In genomic region chr14:50060871-50061663, GRCh38 we compare ENCODE assay signal across 1 cellular context.
TF ChIP-seq lines count a peak whose summit lies in the region.

No MANE protein-coding gene starts in this region.

TF ChIP-seq in HepG2, 621 proteins besides CTCF, POLR2A, EP300 and RAD21 (continued from another document and continues in another):
- TF ChIP-seq NFAT5 (CRISPR knock-in tag; IDR thresholded peaks at IDR 0.05) (0 out of 2 replicates have a peak, but pooled peaks have one; percentile 20), ZNF766 (CRISPR knock-in tag; IDR thresholded peaks at IDR 0.05; ENCODE audit: borderline replicate concordance) (0 out of 2 replicates have a peak, but pooled peaks have one; percentile 28), ZNF501 (CRISPR knock-in tag; IDR thresholded peaks at IDR 0.05) (no peak), NCOA1 (CRISPR knock-in tag; IDR thresholded peaks at IDR 0.05) (no peak; the same call in 1 of the 2 replicates), FOXA1 (IDR thresholded peaks at IDR 0.05) (no peak), FOXA1 (CRISPR knock-in tag; IDR thresholded peaks at IDR 0.05) (peak; percentile 70), ZBTB38 (CRISPR knock-in tag; IDR thresholded peaks at IDR 0.05) (no peak), ZNF407 (CRISPR knock-in tag; IDR thresholded peaks at IDR 0.05; ENCODE audit: not compliant biosample characterization) (no peak), HHEX (CRISPR knock-in tag; IDR thresholded peaks at IDR 0.05) (no peak), ZNF746 (CRISPR knock-in tag; IDR thresholded peaks at IDR 0.05) (no peak), IRX3 (CRISPR knock-in tag; IDR thresholded peaks at IDR 0.05; ENCODE audit: borderline replicate concordance, low read depth) (no peak), JUND (CRISPR knock-in tag; IDR thresholded peaks at IDR 0.05) (peak; percentile 79), ISL2 (CRISPR knock-in tag; IDR thresholded peaks at IDR 0.05) (no peak; the same call in 1 of the 2 replicates), RARA (CRISPR knock-in tag; IDR thresholded peaks at IDR 0.05) (peak; percentile 44; the same call in 1 of the 2 replicates), RFXAP (CRISPR knock-in tag; IDR thresholded peaks at IDR 0.05; ENCODE audit: borderline replicate concordance) (no peak), ZNF446 (CRISPR knock-in tag; IDR thresholded peaks at IDR 0.05) (no peak), FOXP1 (IDR thresholded peaks at IDR 0.05) (no peak), FOXP1 (CRISPR knock-in tag; IDR thresholded peaks at IDR 0.05) (no peak), GTF2F1 (IDR thresholded peaks at IDR 0.05; ENCODE audit: low read length) (no peak), ZNF782 (CRISPR knock-in tag; IDR thresholded peaks at IDR 0.05; ENCODE audit: borderline replicate concordance) (no peak), EHMT2 (IDR thresholded peaks at IDR 0.05; ENCODE audit: borderline replicate concordance, low read depth, low read length) (no peak), ZNF503 (CRISPR knock-in tag; IDR thresholded peaks at IDR 0.05) (peak; percentile 50; the same call in 1 of the 2 replicates), ZNF383 (CRISPR knock-in tag; IDR thresholded peaks at IDR 0.05; ENCODE audit: borderline replicate concordance) (no peak), ZNF615 (CRISPR knock-in tag; IDR thresholded peaks at IDR 0.05; ENCODE audit: borderline replicate concordance) (no peak), MBD4 (IDR thresholded peaks at IDR 0.05; ENCODE audit: borderline replicate concordance, low read length) (no peak), IRF9 (CRISPR knock-in tag; IDR thresholded peaks at IDR 0.05; ENCODE audit: borderline replicate concordance) (no peak), MTA3 (CRISPR knock-in tag; IDR thresholded peaks at IDR 0.05) (no peak), ZNF160 (CRISPR knock-in tag; IDR thresholded peaks at IDR 0.05) (no peak), ZNF687 (CRISPR knock-in tag; IDR thresholded peaks at IDR 0.05) (peak; percentile 60; the same call in 1 of the 2 replicates), ZEB1 (IDR thresholded peaks at IDR 0.05; ENCODE audit: insufficient replicate concordance, low read depth) (peak; percentile 49), KAT8 (CRISPR knock-in tag; IDR thresholded peaks at IDR 0.05) (no peak), ZNF530 (CRISPR knock-in tag; IDR thresholded peaks at IDR 0.05; ENCODE audit: low read depth) (no peak), ZNF781 (CRISPR knock-in tag; IDR thresholded peaks at IDR 0.05; ENCODE audit: borderline replicate concordance, not compliant biosample characterization) (no peak), STAG1 (CRISPR knock-in tag; IDR thresholded peaks at IDR 0.05) (no peak), LBX2 (CRISPR knock-in tag; IDR thresholded peaks at IDR 0.05; ENCODE audit: borderline replicate concordance) (no peak), FOXC1 (CRISPR knock-in tag; IDR thresholded peaks at IDR 0.05; ENCODE audit: borderline replicate concordance) (no peak), KAT7 (CRISPR knock-in tag; IDR thresholded peaks at IDR 0.05; ENCODE audit: borderline replicate concordance) (no peak; the same call in 1 of the 2 replicates), GRHL1 (CRISPR knock-in tag; conservative IDR thresholded peaks at IDR 0.05) (no peak), KLF6 (CRISPR knock-in tag; IDR thresholded peaks at IDR 0.05) (no peak)
